In the genomic region with DNA sequence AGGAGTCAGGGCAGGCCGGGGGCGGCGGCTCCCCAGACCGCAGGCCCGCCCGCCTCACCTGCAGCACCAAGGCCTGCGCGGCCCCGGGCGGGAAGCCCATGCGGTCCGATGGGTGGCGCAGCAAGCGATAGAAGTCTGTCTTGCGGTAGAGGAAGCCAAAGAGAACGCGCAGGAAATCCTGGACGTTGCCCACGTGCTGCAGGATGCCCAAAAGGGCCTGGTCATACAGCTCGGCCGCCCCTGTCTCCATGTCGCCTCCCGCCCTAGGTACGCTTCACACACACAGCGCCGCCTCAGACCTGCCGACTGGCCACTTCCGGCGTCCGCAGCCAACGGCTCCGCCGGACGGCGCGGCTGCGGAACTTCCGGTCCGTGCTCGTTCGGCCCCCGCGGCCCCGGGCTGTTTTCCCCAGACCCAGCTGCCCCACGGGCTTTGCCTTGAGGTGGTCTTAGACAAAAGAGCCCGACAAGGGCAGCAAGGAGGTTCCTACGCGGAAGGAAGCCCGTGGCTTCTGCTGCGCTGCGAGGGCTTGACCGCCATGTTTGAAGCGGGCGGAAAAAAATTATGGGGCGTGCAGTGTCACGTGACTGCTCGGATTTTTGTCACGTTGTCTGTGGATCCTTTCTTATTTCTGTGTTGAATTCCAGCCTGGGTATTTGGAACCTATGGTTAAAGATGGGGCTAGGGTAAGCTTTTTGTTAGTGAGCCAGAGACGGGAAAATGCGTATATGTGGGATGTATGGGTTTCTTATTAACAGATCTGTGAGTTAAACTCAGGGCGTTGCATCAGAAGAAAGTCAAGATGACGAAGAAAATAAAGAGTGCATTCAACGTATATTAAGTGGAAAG, we compare ENCODE assay signal across 8 cellular contexts. TPM values are rescaled to one million over a fixed set of nuclear protein-coding genes. Genes with fewer than 3 reads are reported as not detected.
DNase-seq lines count a peak whose midpoint lies in the region; TF ChIP-seq lines count a peak whose summit lies in the region.

A gene (minus strand): TSS at position 308 of the 850 bp plus-strand sequence. CDS start 58 bp downstream, at position 250.

- no peaks in the 10 kb centered on the region for H3K9me3 Mint-ChIP-seq in nephron progenitor cell

- no peak for TF ChIP-seq POLR2A in stomach (IDR thresholded peaks at IDR 0.05)

- TF ChIP-seq EP300 in stomach (IDR thresholded peaks at IDR 0.05): no peak

- H3K27me3 Mint-ChIP-seq in nephron progenitor cell (ENCODE audit: low read depth, poor library complexity): peaks cover 11% of the 10 kb centered on the region

- H3K27me3 ChIP-seq in stomach: no peaks in the 10 kb centered on the region

- DNase-seq in EL (peak; percentile 83), GOT3 (lab: John Stamatoyannopoulos, UW) (peak; percentile 85), RPMI8226 (peak; percentile 92), fibroblast of the conjunctiva (ENCODE audit: low read depth) (peak; percentile 53), nephron progenitor cell (peak; percentile 78), stomach (peak; percentile 85)
- peak; percentile 70 for DNase-seq in activated T-helper 9 cell treated with anti-CD3 and anti-CD28 coated beads, Interleukin-2, amount 50 U/mL, for 16 hours (ENCODE audit: low read depth)

- H3K27ac ChIP-seq in stomach: peak within 1 kb of the TSS; percentile 95 to 99 (median 97)

- intact Hi-C loops in stomach (cut with DNase I; ENCODE audit: low total_unique reads): loop anchor here (10.0 kb wide), 1 partner anchor 74 kb away; no protein-coding TSS in a partner anchor

- WGBS in stomach, 5 donors: 0 to 1% (median 1%) methylated on average over 23 to 63 of the region's 63 CpGs

- peak within 1 kb of the TSS; percentile 98 for H3K27ac Mint-ChIP-seq in nephron progenitor cell

- H3K4me3 ChIP-seq in stomach: peak within 1 kb of the TSS; percentile 70 to 91 (median 79)

- peaks cover 36 to 51% (median 42%) of the 10 kb centered on the region in 4 donors for H3K4me1 ChIP-seq in stomach

- H3K9me3 ChIP-seq in stomach: no peaks in the 10 kb centered on the region

- H3K36me3 Mint-ChIP-seq in nephron progenitor cell (ENCODE audit: low read depth): peaks cover 19% of the 10 kb centered on the region

- H3K4me3 Mint-ChIP-seq in nephron progenitor cell: peak within 1 kb of the TSS; percentile 93

- H3K4me1 Mint-ChIP-seq in nephron progenitor cell: peaks cover 46% of the 10 kb centered on the region

- TF ChIP-seq CTCF in LNCAP (IDR thresholded peaks at IDR 0.05): peak; percentile 27; the same call in 1 of the 2 replicates
- no peak for TF ChIP-seq CTCF in nephron progenitor cell (IDR thresholded peaks at IDR 0.05)
- no peak for TF ChIP-seq CTCF in stomach (IDR thresholded peaks at IDR 0.05)

- H3K36me3 ChIP-seq in stomach: no peaks in the 10 kb centered on the region

RNA-seq across cellular contexts. Expression of the gene that starts here (rescaled TPM):
- total RNA-seq in stomach: 100 to 1,000 TPM in 1 of 5 donors, 10 to 100 TPM in 4; 20.4 to 147 (median 52.7) TPM
- polyA plus RNA-seq in stomach: 10 to 100 TPM; 12.9 to 20.2 (median 15.9) TPM

Comparison
In these comparisons a context has a peak if more than half of its experiments do, and no peak if none do; other contexts are left out.
1. Peak in every context shown above with its lines: DNase-seq, H3K4me3 ChIP-seq and H3K27ac ChIP-seq.